ENCODE assay signal across 15 cellular contexts in the genomic region with DNA sequence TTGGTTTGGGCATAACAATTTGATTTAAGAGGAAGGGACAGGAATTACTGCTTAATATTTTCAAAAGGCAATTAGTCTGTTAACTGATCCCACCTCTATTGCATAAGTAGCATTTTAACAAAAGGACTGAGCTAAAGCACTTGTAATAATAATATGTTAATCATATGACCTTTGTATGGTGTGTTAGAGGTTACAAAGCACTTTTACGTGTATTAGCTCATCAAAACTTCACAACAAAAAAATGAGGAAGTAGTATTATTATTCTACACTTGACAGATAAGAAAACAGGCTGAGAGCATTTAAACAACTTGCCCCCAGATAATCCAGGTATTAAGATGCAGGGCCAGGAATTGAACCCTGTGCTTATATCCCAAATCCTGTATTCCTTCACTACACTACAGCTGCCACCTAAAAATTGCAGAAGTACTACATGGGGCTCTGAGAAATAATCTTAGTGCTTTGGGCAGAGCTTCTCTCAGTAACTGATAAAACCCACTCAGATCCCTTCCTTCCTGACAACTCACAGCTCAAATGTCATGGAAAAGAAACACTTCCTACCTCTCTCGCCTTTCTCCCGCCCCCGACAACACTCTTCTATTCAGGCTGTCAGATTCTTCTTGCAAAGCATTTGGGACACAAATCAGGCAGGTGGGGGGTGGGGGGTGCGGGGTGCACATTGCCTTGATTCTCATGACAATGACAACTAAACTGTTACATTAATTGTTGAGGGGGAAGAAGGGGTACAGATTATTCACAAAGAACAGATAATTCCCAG. TPM values are rescaled to one million over a fixed set of nuclear protein-coding genes. Genes with fewer than 3 reads are reported as not detected.
A peak's percentile ranks its signal among the peaks of the same experiment; 100 is the strongest.
DNase-seq lines count a peak whose midpoint lies in the region; ATAC-seq and TF ChIP-seq lines count a peak whose summit lies in the region.
"Had no signal": no experiment of that assay in that cellular context is flagged by ENCODE, and none has a peak within 500 bp of the region (broad histone marks: within the 10 kb centered on the region; RNA-seq: fewer than 3 reads in every experiment).

No MANE protein-coding gene starts in this region.

- H3K27ac Mint-ChIP-seq in Calu3 (ENCODE audit: unreplicated experiment) (peak overlapping the region; percentile 60), nephron progenitor cell (peak overlapping the region; percentile 67)

- no TSS peak for BruUV-seq in Calu3 (replicated peaks; lab: Mats Ljungman, UMichigan)

- CTCF ChIA-PET in Calu3 (lab: Charles Lee): interaction anchor here (0.5 to 2.2 kb wide), 10 partner anchors 11 to 314 kb away, joined by 3 to 7 read pairs (median 4); partner anchors contain the start of gene KCTD1

- intact Hi-C loops in Calu3 (cut with micrococcal nuclease; ENCODE audit: unreplicated experiment): no loop called here

- DNase-seq in Calu3: no peak
- peak; percentile 54 for DNase-seq in OCI-M1 (lab: John Stamatoyannopoulos, UW)
- peak; percentile 51 for DNase-seq in epithelial cell of esophagus (ENCODE audit: low read depth)
- no peak for DNase-seq in nephron progenitor cell
- DNase-seq in activated CD4-positive, alpha-beta T cell treated with anti-CD3 and anti-CD28 coated beads, Interleukin-2, amount 50 U/mL, for 4 hours: no peak
- no peak for DNase-seq in KBM-7
- DNase-seq in activated CD4-positive, alpha-beta T cell treated with anti-CD3 and anti-CD28 coated beads, Interleukin-2, amount 50 U/mL, for 48 hours: no peak
- DNase-seq: NCI-H1092 treated with DMSO at 0.1 percent for 48 hours, NCI-H1694, NCI-H2107, NCI-H69, SK-N-SH had no signal

- ATAC-seq in HG02571 (IDR thresholded peaks at IDR 0.05; ENCODE audit: unreplicated experiment): no peak
- ATAC-seq: Panc1, Right ventricle myocardium inferior had no signal

- H3K4me3 Mint-ChIP-seq in Calu3 (ENCODE audit: low read depth, unreplicated experiment) (no peak overlapping the region), nephron progenitor cell (no peak overlapping the region)

- TF ChIP-seq CTCF in Calu3 (IDR thresholded peaks at IDR 0.05; ENCODE audit: unreplicated experiment) (no peak), epithelial cell of esophagus (IDR thresholded peaks at IDR 0.05; ENCODE audit: insufficient read depth, low read depth, low read length, missing control alignments) (no peak), nephron progenitor cell (IDR thresholded peaks at IDR 0.05) (no peak)

- H3K36me3 Mint-ChIP-seq in Calu3 (ENCODE audit: insufficient read depth, unreplicated experiment): no peaks in the 10 kb centered on the region
- peaks cover 5% of the 10 kb centered on the region for H3K36me3 Mint-ChIP-seq in nephron progenitor cell (ENCODE audit: low read depth)

- H3K4me1 Mint-ChIP-seq in Calu3 (ENCODE audit: low read depth, unreplicated experiment) (peaks cover 9% of the 10 kb centered on the region), nephron progenitor cell (peaks cover 46% of the 10 kb centered on the region)

- in situ Hi-C loops in KBM-7 (cut with MboI; ENCODE audit: low pct_unique_long_range_greater_than_20kb, low sequenced_read_pairs): no loop called here

- H3K4me3 ChIP-seq in epithelial cell of esophagus (ENCODE audit: low read length): no peak overlapping the region

- no peaks in the 10 kb centered on the region for H3K9me3 Mint-ChIP-seq in Calu3 (ENCODE audit: low read depth, unreplicated experiment)
- no peaks in the 10 kb centered on the region for H3K9me3 Mint-ChIP-seq in nephron progenitor cell

- H3K27me3 Mint-ChIP-seq in Calu3 (ENCODE audit: unreplicated experiment) (no peaks in the 10 kb centered on the region), nephron progenitor cell (ENCODE audit: low read depth, poor library complexity) (peaks cover 3% of the 10 kb centered on the region)

RNA-seq across cellular contexts. Expression of gene KCTD1, which starts 20.8 kb away (rescaled TPM):
- total RNA-seq in Calu3 (2022): 54.1 and 63.2 TPM in 2 replicates

Comparison
In these comparisons a context has a peak if more than half of its experiments do, and no peak if none do; other contexts are left out.
1. DNase-seq: peak in OCI-M1 (single experiment) and epithelial cell of esophagus (single experiment); none in Calu3 (single experiment), nephron progenitor cell (single experiment), activated CD4-positive, alpha-beta T cell treated with anti-CD3 and anti-CD28 coated beads, Interleukin-2, amount 50 U/mL, for 4 hours (0 of 2), KBM-7 (single experiment) and activated CD4-positive, alpha-beta T cell treated with anti-CD3 and anti-CD28 coated beads, Interleukin-2, amount 50 U/mL, for 48 hours (0 of 2).